ENCODE assay signal across 8 cellular contexts in the genomic region with DNA sequence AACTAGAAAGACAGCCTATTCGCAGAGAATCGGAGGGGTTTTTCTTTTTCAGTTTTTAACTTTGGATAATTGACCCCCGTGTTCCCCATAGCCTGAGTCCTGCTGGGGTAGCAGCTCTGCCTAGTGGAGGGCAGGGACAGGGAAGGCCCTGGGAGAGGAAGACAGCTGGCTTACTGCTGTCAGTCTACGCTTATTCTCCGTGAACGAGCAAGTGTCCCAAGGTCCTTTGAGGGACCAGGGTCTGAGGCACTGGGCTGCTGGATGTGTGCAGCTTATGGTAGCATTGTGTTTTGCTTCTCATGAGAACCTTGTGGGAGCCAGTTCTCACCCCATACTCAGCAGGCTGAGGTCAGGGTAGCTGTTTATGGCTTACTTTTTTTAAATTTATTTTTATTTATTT.
DNase-seq lines count a peak whose midpoint lies in the region; ATAC-seq and TF ChIP-seq lines count a peak whose summit lies in the region.

No MANE protein-coding gene starts in this region.

- no peaks in the 10 kb centered on the region for H3F3A ChIP-seq in Loucy (ENCODE audit: low read depth)

- DNase-seq in brain microvascular endothelial cell = no peak
- DNase-seq in stimulated activated CD4-positive, alpha-beta T cell treated with anti-CD3 and anti-CD28 coated beads, Interleukin-1b, Interleukin-23, amount 100 ng/mL, for 48 hours = no peak
- DNase-seq in DMS79 treated with DMSO at 0.1 percent for 48 hours (lab: John Stamatoyannopoulos, UW) = no peak
- no peak for DNase-seq in NCI-H748 treated with DMSO at 0.1 percent for 48 hours (lab: John Stamatoyannopoulos, UW)

- H3K4me3 ChIP-seq in BLaER1 (peak overlapping the region; percentile 91), Loucy (ENCODE audit: low read length, poor library complexity, severe bottlenecking) (peak overlapping the region; percentile 89), brain microvascular endothelial cell (ENCODE audit: low read depth, low read length) (peak overlapping the region; percentile 34)

- in situ Hi-C loops in brain microvascular endothelial cell (cut with HindIII; ENCODE audit: low pct_ligation_motif_present, low sequenced_read_pairs) = no loop called here

- peaks cover 83% of the 10 kb centered on the region for H3K4me1 ChIP-seq in BLaER1
- peaks cover 67% of the 10 kb centered on the region for H3K4me1 ChIP-seq in Loucy (ENCODE audit: insufficient read depth, low read length, poor library complexity, severe bottlenecking)

- H3K27ac Mint-ChIP-seq in nephron = peak overlapping the region in 2 of 3 experiments; percentile 31 to 66

- peak overlapping the region; percentile 100 for H3K4me2 ChIP-seq in BLaER1
- peak overlapping the region; percentile 93 for H3K4me2 ChIP-seq in Loucy (ENCODE audit: low read depth, low read length, poor library complexity, severe bottlenecking)

- H2AFZ ChIP-seq in Loucy (ENCODE audit: low read length) = no peak overlapping the region

- peaks cover 62% of the 10 kb centered on the region for H3K4me1 Mint-ChIP-seq in nephron

- H4K20me1 ChIP-seq in BLaER1 = peaks cover 80% of the 10 kb centered on the region
- peaks cover 72% of the 10 kb centered on the region for H4K20me1 ChIP-seq in Loucy (ENCODE audit: insufficient read depth, low read length, poor library complexity, severe bottlenecking)

- H3K36me3 ChIP-seq in BLaER1 (peaks cover 41% of the 10 kb centered on the region), Loucy (ENCODE audit: insufficient read depth, low read length) (no peaks in the 10 kb centered on the region), brain microvascular endothelial cell (replicated peaks) (no peaks in the 10 kb centered on the region)

- H3K27ac ChIP-seq in BLaER1 (no peak overlapping the region; the same call in 1 of the 2 replicates), brain microvascular endothelial cell (no peak overlapping the region)

- no peaks in the 10 kb centered on the region for H3K27me3 ChIP-seq in BLaER1
- H3K27me3 ChIP-seq in Loucy (ENCODE audit: insufficient read depth, low read length, poor library complexity, severe bottlenecking) = no peaks in the 10 kb centered on the region
- H3K27me3 ChIP-seq in brain microvascular endothelial cell (replicated peaks) = no peaks in the 10 kb centered on the region

- no peaks in the 10 kb centered on the region for H3K9me3 Mint-ChIP-seq in nephron

- peak overlapping the region; percentile 75 to 94 (median 82) for H3K4me3 Mint-ChIP-seq in nephron

- H3K9ac ChIP-seq in BLaER1 (peak overlapping the region; percentile 96), Loucy (ENCODE audit: low read depth, low read length, poor library complexity, severe bottlenecking) (peak overlapping the region; percentile 87)

- no peaks in the 10 kb centered on the region for H3K9me2 ChIP-seq in Loucy (replicated peaks; ENCODE audit: low read depth, low read length)

- ATAC-seq in GM21786 (IDR thresholded peaks at IDR 0.05; ENCODE audit: unreplicated experiment) = no peak

- no peaks in the 10 kb centered on the region for H3K9me3 ChIP-seq in BLaER1
- no peaks in the 10 kb centered on the region for H3K9me3 ChIP-seq in Loucy (ENCODE audit: insufficient read depth, low read depth, low read length)

- H3K36me3 Mint-ChIP-seq in nephron (ENCODE audit: low read depth) = peaks cover 6% of the 10 kb centered on the region

- TF ChIP-seq CTCF in Loucy (conservative IDR thresholded peaks at IDR 0.05; ENCODE audit: low read length) = no peak
- TF ChIP-seq CTCF in brain microvascular endothelial cell (IDR thresholded peaks at IDR 0.05; ENCODE audit: low read depth, low read length, missing control alignments) = no peak
- TF ChIP-seq CTCF in nephron (IDR thresholded peaks at IDR 0.05; ENCODE audit: unreplicated experiment in 3 of 3) = no peak

- peaks cover 3% of the 10 kb centered on the region for H3K27me3 Mint-ChIP-seq in nephron (ENCODE audit: low read depth)

- H3K79me2 ChIP-seq in Loucy (ENCODE audit: insufficient read depth, low read length) = peaks cover 89% of the 10 kb centered on the region

Comparison
In these comparisons a context has a peak if more than half of its experiments do, and no peak if none do; other contexts are left out.
1. H3K4me3 ChIP-seq: peak in every context shown above with its lines; median percentile 91 in BLaER1; 89 in Loucy; 34 in brain microvascular endothelial cell.